ENCODE assay signal across 2 cellular contexts in genomic region chr9:105246656-105247162, GRCh38.
TF ChIP-seq lines count a peak whose summit lies in the region.

No MANE protein-coding gene starts in this region.

TF ChIP-seq in A549, 52 proteins besides CTCF, POLR2A, EP300 and RAD21 (continued from another document):
- TF ChIP-seq HMGXB4 (CRISPR knock-in tag; IDR thresholded peaks at IDR 0.05; ENCODE audit: borderline replicate concordance): no peak
- no peak for TF ChIP-seq BCL3 (IDR thresholded peaks at IDR 0.05)
- TF ChIP-seq RFX5 (IDR thresholded peaks at IDR 0.05): no peak
- TF ChIP-seq BHLHE40 (IDR thresholded peaks at IDR 0.05; ENCODE audit: low read depth, low read length): no peak
- TF ChIP-seq SMC3 (IDR thresholded peaks at IDR 0.05): no peak
- no peak for TF ChIP-seq CHD2 (IDR thresholded peaks at IDR 0.05; ENCODE audit: low read length, partially characterized antibody)
- TF ChIP-seq NFE2L2 (conservative IDR thresholded peaks at IDR 0.05; ENCODE audit: low read length): no peak
- TF ChIP-seq EHMT2 (IDR thresholded peaks at IDR 0.05; ENCODE audit: low read depth): no peak
- TF ChIP-seq NR3C1 (IDR thresholded peaks at IDR 0.05): no peak
- no peak for TF ChIP-seq HOXB13 (CRISPR knock-in tag; IDR thresholded peaks at IDR 0.05; ENCODE audit: low read depth)
- TF ChIP-seq ZFP36 (IDR thresholded peaks at IDR 0.05; ENCODE audit: borderline replicate concordance, partially characterized antibody): no peak

TF ChIP-seq in IMR-90, 13 proteins besides CTCF, POLR2A, EP300 and RAD21 (continued from another document):
- TF ChIP-seq USF2 (IDR thresholded peaks at IDR 0.05; ENCODE audit: low read depth, low read length) (no peak), RCOR1 (IDR thresholded peaks at IDR 0.05; ENCODE audit: insufficient replicate concordance, low read length) (no peak), MAFK (IDR thresholded peaks at IDR 0.05; ENCODE audit: low read depth, low read length) (no peak)
